ENCODE assay signal across 15 cellular contexts in the genomic region with DNA sequence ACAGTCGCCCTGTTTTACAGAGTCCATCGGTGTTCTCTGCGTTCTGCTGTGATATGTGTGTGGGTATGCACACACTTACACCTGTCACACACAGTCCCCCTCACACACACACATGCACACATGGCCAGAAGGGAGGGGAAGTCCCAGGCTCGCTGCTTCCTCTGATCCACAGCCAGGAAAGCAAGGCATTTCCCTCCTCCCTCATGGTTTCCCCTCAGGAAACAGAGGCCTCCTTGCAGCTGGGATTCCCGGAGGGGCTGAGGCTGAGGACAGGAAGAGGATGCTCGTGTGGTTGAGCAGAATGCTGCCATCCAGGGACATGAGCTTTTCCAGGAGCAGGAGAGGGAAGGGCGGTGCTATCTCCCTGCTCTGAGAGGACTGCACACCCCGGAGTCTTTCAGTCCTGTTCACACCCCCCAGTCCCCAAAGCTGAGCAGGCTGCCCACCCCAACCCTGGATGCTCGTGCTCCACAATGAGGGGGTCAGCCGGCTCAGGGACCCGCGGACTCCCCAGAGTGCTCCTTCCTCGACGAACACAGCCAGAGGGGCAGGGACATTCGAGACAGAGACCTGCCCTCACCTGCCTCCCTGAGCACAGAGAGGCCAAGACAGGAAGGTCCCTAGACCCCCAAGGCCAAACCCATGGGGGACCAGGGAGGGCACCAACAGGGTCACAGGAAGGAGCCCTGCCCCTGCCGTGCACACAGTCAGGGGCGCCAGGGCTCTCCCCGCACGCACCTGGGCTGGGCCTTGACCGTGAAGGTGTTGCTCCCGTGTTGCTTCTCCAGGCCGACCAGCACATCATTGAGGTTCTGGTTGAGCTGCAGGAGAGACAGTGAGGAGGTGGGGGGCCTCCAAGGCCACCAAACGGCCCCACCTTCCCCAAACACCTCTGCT. TPM values are rescaled to one million over a fixed set of nuclear protein-coding genes. Genes with fewer than 3 reads are reported as not detected.
DNase-seq lines count a peak whose midpoint lies in the region; ATAC-seq and TF ChIP-seq lines count a peak whose summit lies in the region.
"Had no signal": no experiment of that assay in that cellular context is flagged by ENCODE, and none has a peak within 500 bp of the region (broad histone marks: within the 10 kb centered on the region; RNA-seq: fewer than 3 reads in every experiment).

No MANE protein-coding gene starts in this region.

- TF ChIP-seq RAD21 in IMR-90 (IDR thresholded peaks at IDR 0.05; ENCODE audit: low read length): no peak

- no peak for TF ChIP-seq POLR2A in IMR-90 (IDR thresholded peaks at IDR 0.05; ENCODE audit: low read depth, low read length)

- H3K27me3 ChIP-seq in A673 (replicated peaks; ENCODE audit: insufficient read depth, low read depth, low read length, poor library complexity) (no peaks in the 10 kb centered on the region), IMR-90 (ENCODE audit: control insufficient read depth, insufficient read depth, low read length) (no peaks in the 10 kb centered on the region), Caco-2 (replicated peaks; ENCODE audit: control insufficient read depth, insufficient read depth, low read length) (no peaks in the 10 kb centered on the region)
- H3K27me3 ChIP-seq: vagina had no signal

- H3K4me1 Mint-ChIP-seq in naive B cell (peaks cover 4 to 12% (median 6%) of the 10 kb centered on the region in 3 donors), Caco-2 (ENCODE audit: low read depth, unreplicated experiment) (no peaks in the 10 kb centered on the region), T-helper 17 cell (peaks cover 13% of the 10 kb centered on the region)

- H3K4me3 Mint-ChIP-seq in naive B cell (peak overlapping the region in 1 of 8 donors; percentile 22), Caco-2 (ENCODE audit: unreplicated experiment) (no peak overlapping the region), T-helper 17 cell (no peak overlapping the region)

- no peak overlapping the region for H3K56ac ChIP-seq in IMR-90 (ENCODE audit: extremely low read depth, insufficient read depth, low read length)

- H3K4me3 ChIP-seq in A673 (ENCODE audit: low read depth, low read length, poor library complexity, severe bottlenecking) (no peak overlapping the region), IMR-90 (ENCODE audit: insufficient read depth, low read depth, low read length) (no peak overlapping the region), Caco-2 (ENCODE audit: low read depth, low read length) (no peak overlapping the region)
- H3K4me3 ChIP-seq: GM23248, vagina had no signal

- no peak overlapping the region for H2BK20ac ChIP-seq in IMR-90 (ENCODE audit: low read depth, low read length)

- dilution Hi-C loops in IMR-90 (cut with HindIII; ENCODE audit: low sequenced_read_pairs, unreplicated experiment): no loop called here

- H2BK15ac ChIP-seq in IMR-90 (ENCODE audit: low read depth, low read length): no peak overlapping the region

- no peak overlapping the region for H3K4me2 ChIP-seq in IMR-90 (ENCODE audit: low read depth, low read length)

- H3K4ac ChIP-seq in IMR-90 (ENCODE audit: low read depth, low read length): peak overlapping the region; percentile 26; the same call in 1 of the 2 replicates

- H2BK120ac ChIP-seq in IMR-90 (ENCODE audit: low read depth, low read length): no peak overlapping the region

- CTCF ChIA-PET in A673 (lab: Charles Lee): no interaction called here
- CTCF ChIA-PET in IMR-90 (lab: Yijun Ruan, JAX): interaction anchor here (0.6 kb wide), 1 partner anchor 13 kb away, joined by 3 read pairs; no protein-coding TSS in a partner anchor
- CTCF ChIA-PET in Caco-2 (lab: Charles Lee): no interaction called here

- no peak overlapping the region for H3K9ac ChIP-seq in IMR-90 (ENCODE audit: low read depth, low read length)
- H3K9ac ChIP-seq: GM23248 had no signal

- H3K27me3 Mint-ChIP-seq in naive B cell: no peaks in the 10 kb centered on the region
- no peaks in the 10 kb centered on the region for H3K27me3 Mint-ChIP-seq in Caco-2 (ENCODE audit: insufficient read depth, unreplicated experiment)
- H3K27me3 Mint-ChIP-seq in T-helper 17 cell: no peaks in the 10 kb centered on the region

- DNase-seq in A673 (ENCODE audit: low spot score) (peak; percentile 56), IMR-90 (peak; percentile 57), dermis microvascular lymphatic vessel endothelial cell (ENCODE audit: low read depth in 2 of 2) (peak; percentile 92 to 95), naive B cell (no peak), Caco-2 (no peak), cortex of kidney (lab: John Stamatoyannopoulos, UW) (no peak), T-helper 17 cell (no peak)
- DNase-seq: activated T-cell treated with anti-CD3 and anti-CD28 coated beads, Interleukin-2, amount 50 U/mL, for 48 hours; DMS79; effector CD4-positive, alpha-beta T cell; GM23248; posterior cingulate gyrus; stimulated activated CD4-positive, alpha-beta T cell treated with anti-CD3 and anti-CD28 coated beads, Interleukin-1b, Interleukin-23, amount 100 ng/mL, for 48 hours had no signal

- ATAC-seq in IMR-90 (ENCODE audit: low read depth) (no peak), naive B cell (ENCODE audit: low read depth in 2 of 2) (no peak), T-helper 17 cell (no peak), GM18861 (IDR thresholded peaks at IDR 0.05; ENCODE audit: unreplicated experiment) (no peak)

- peaks cover 0 to 8% of the 10 kb centered on the region in 2 experiments; a peak in 2 of 4 replicates for H3K79me1 ChIP-seq in IMR-90 (ENCODE audit: low read depth in 1 of 2, low read length in 2 of 2)

- H3K4me1 ChIP-seq in A673 (ENCODE audit: insufficient read depth, low read length, poor library complexity, severe bottlenecking) (peaks cover 11% of the 10 kb centered on the region), IMR-90 (ENCODE audit: control insufficient read depth, insufficient read depth, low read length) (peaks cover 16% of the 10 kb centered on the region), Caco-2 (peaks cover 18% of the 10 kb centered on the region)

- H3K27ac Mint-ChIP-seq in naive B cell: peak overlapping the region in 4 of 6 donors; percentile 18 to 76 (median 52)
- H3K27ac Mint-ChIP-seq in Caco-2 (ENCODE audit: unreplicated experiment): no peak overlapping the region
- no peak overlapping the region for H3K27ac Mint-ChIP-seq in T-helper 17 cell

- H3K9me3 Mint-ChIP-seq in naive B cell: no peaks in the 10 kb centered on the region
- H3K9me3 Mint-ChIP-seq in Caco-2 (ENCODE audit: unreplicated experiment): no peaks in the 10 kb centered on the region

- TF ChIP-seq CTCF in A673 (conservative IDR thresholded peaks at IDR 0.05; ENCODE audit: low read depth, low read length) (no peak), IMR-90 (conservative IDR thresholded peaks at IDR 0.05; ENCODE audit: low read depth, low read length) (no peak), Caco-2 (IDR thresholded peaks at IDR 0.05; ENCODE audit: insufficient read depth in 1 of 2, low read depth in 1 of 2, low read length in 1 of 2, severe bottlenecking in 1 of 2, unreplicated experiment in 1 of 2) (no peak)

- H4K91ac ChIP-seq in IMR-90 (ENCODE audit: insufficient read depth, low read depth, low read length): no peak overlapping the region

- no peaks in the 10 kb centered on the region for H3K9me3 ChIP-seq in A673 (ENCODE audit: low read depth, low read length, poor library complexity, severe bottlenecking)
- H3K9me3 ChIP-seq in IMR-90 (ENCODE audit: control insufficient read depth, insufficient read depth, low read length): no peaks in the 10 kb centered on the region
- no peaks in the 10 kb centered on the region for H3K9me3 ChIP-seq in Caco-2
- H3K9me3 ChIP-seq in T-helper 17 cell (ENCODE audit: control insufficient read depth, low read length, poor library complexity, severe bottlenecking): no peaks in the 10 kb centered on the region
- H3K9me3 ChIP-seq: vagina had no signal

- H4K8ac ChIP-seq in IMR-90 (ENCODE audit: low read depth in 2 of 2, low read length in 2 of 2): no peak overlapping the region

- peak overlapping the region; percentile 20; the same call in 1 of the 2 replicates for H2AK5ac ChIP-seq in IMR-90 (ENCODE audit: low read depth, low read length)

- H2BK5ac ChIP-seq in IMR-90 (ENCODE audit: low read depth, low read length, poor library complexity, severe bottlenecking): no peak overlapping the region

- H4K20me1 ChIP-seq in IMR-90 (ENCODE audit: insufficient read depth, low read length): no peaks in the 10 kb centered on the region; the same call in 1 of the 2 replicates

- H3K27ac ChIP-seq in A673 (ENCODE audit: low read depth, low read length, poor library complexity, severe bottlenecking) (peak overlapping the region; percentile 25), IMR-90 (ENCODE audit: insufficient read depth, low read length) (no peak overlapping the region)
- H3K27ac ChIP-seq: GM23248, vagina had no signal

- in situ Hi-C loops in IMR-90 (cut with MboI; ENCODE audit: low sequenced_read_pairs): loop anchor here (10.0 kb wide), 1 partner anchor 113 kb away; no protein-coding TSS in a partner anchor

- H3K14ac ChIP-seq in IMR-90 (replicated peaks; ENCODE audit: low read depth, low read length): no peak overlapping the region

- intact Hi-C loops in A673 (cut with micrococcal nuclease; ENCODE audit: unreplicated experiment): no loop called here
- intact Hi-C loops in IMR-90 (cut with micrococcal nuclease): loop anchor here (10.0 kb wide), 1 partner anchor 413 kb away; no protein-coding TSS in a partner anchor
- intact Hi-C loops in Caco-2 (cut with micrococcal nuclease; ENCODE audit: unreplicated experiment): no loop called here

- H3K23ac ChIP-seq in IMR-90 (ENCODE audit: low read depth, low read length): no peak overlapping the region

- no TSS peak for BruUV-seq in A673 (replicated peaks; lab: Mats Ljungman, UMichigan)
- no TSS peak for BruUV-seq in IMR-90 (replicated peaks; lab: Mats Ljungman, UMichigan)
- no TSS peak for BruUV-seq in Caco-2 (replicated peaks; lab: Mats Ljungman, UMichigan)

- no CpG with 5 or more reads among the region's 23 CpGs for WGBS in IMR-90 (ENCODE audit: extremely low coverage in 2 of 2, insufficient read length in 1 of 2), 2 experiments

- peaks cover 12% of the 10 kb centered on the region for H3K9me1 ChIP-seq in IMR-90 (ENCODE audit: insufficient read depth, low read length)

- H3K36me3 Mint-ChIP-seq in naive B cell (peaks cover 4 to 9% of the 10 kb centered on the region in 2 donors), Caco-2 (ENCODE audit: insufficient read depth, unreplicated experiment) (peaks cover 71% of the 10 kb centered on the region), T-helper 17 cell (ENCODE audit: low read depth) (peaks cover 3% of the 10 kb centered on the region)

- peak overlapping the region; percentile 70 for H2AFZ ChIP-seq in IMR-90 (replicated peaks; ENCODE audit: low read length, poor library complexity)
- H2AFZ ChIP-seq: GM23248 had no signal

- no peaks in the 10 kb centered on the region for H3K36me3 ChIP-seq in A673 (ENCODE audit: insufficient read depth, low read length, poor library complexity, severe bottlenecking)
- peaks cover 33% of the 10 kb centered on the region for H3K36me3 ChIP-seq in IMR-90 (ENCODE audit: control insufficient read depth, insufficient read depth, low read length)
- H3K36me3 ChIP-seq in Caco-2 (ENCODE audit: control insufficient read depth, insufficient read depth, low read length): peaks cover 8% of the 10 kb centered on the region

- H2AK9ac ChIP-seq in IMR-90 (replicated peaks; ENCODE audit: low read depth, low read length, poor library complexity): peak overlapping the region; percentile 47

- POLR2A ChIA-PET in A673 (lab: Charles Lee; ENCODE audit: low non-redundant PET) (no interaction called here), IMR-90 (lab: Charles Lee; ENCODE audit: unreplicated experiment) (no interaction called here), Caco-2 (lab: Charles Lee) (no interaction called here)

- no peak overlapping the region for H4K5ac ChIP-seq in IMR-90 (ENCODE audit: low read depth, low read length)

- no peak overlapping the region for H3K18ac ChIP-seq in IMR-90 (ENCODE audit: low read depth, low read length)

RNA-seq across cellular contexts. Expression of a gene that starts 45.3 kb away (rescaled TPM):
- 34.1 and 36.2 TPM in 2 replicates for total RNA-seq in A673 (2021)
- 18.1 and 19.7 TPM in 2 replicates for total RNA-seq in IMR-90 (2012; rRNA removed)
- 25.7 and 26.4 TPM in 2 replicates for polyA plus RNA-seq in IMR-90 (2012; rRNA removed)
- polyA plus RNA-seq in IMR-90 (2012; cell fraction: cytosol; rRNA removed): 18.6 and 33.9 TPM in 2 replicates
- 48.9 and 50.9 TPM in 2 replicates for polyA plus RNA-seq in IMR-90 (2012; cell fraction: nucleus; rRNA removed; ENCODE audit: low replicate concordance)
- 27.4 and 37.6 TPM in 2 replicates for total RNA-seq in dermis microvascular lymphatic vessel endothelial cell
- 100 to 1,000 TPM; 103 to 150 (median 124) TPM for polyA plus RNA-seq in naive B cell (ENCODE audit: low read depth in 6 of 6)
- total RNA-seq in Caco-2 (2022): 198 and 205 TPM in 2 replicates
- 100 to 1,000 TPM; 132 to 133 TPM for total RNA-seq in T-helper 17 cell

Comparison
In these comparisons a context has a peak if more than half of its experiments do, and no peak if none do; other contexts are left out.
1. DNase-seq: peak in A673 (single experiment), IMR-90 (single experiment) and dermis microvascular lymphatic vessel endothelial cell (2 of 2); none in naive B cell (single experiment), Caco-2 (0 of 2), cortex of kidney (single experiment) and T-helper 17 cell (0 of 3).
2. H3K27ac Mint-ChIP-seq: peak in naive B cell (4 of 6); none in Caco-2 (single experiment) and T-helper 17 cell (single experiment).